7 cellular contexts compared by ENCODE assay signal in genomic region chr5:65480306-65480865, GRCh38. TPM values are rescaled to one million over a fixed set of nuclear protein-coding genes. Genes with fewer than 3 reads are reported as not detected.
DNase-seq lines count a peak whose midpoint lies in the region; ATAC-seq, FAIRE-seq and TF ChIP-seq lines count a peak whose summit lies in the region.

No MANE protein-coding gene starts in this region.

- peak overlapping the region in 1 of 4 donors; percentile 51 for H3K27ac ChIP-seq in body of pancreas

- peak; percentile 85 for FAIRE-seq in GM12891 (lab: Jason Lieb, UNC)

- H3K36me3 ChIP-seq in body of pancreas (replicated peaks in 1 of 2; ENCODE audit: insufficient read depth in 1 of 2, low read depth in 2 of 2), result no peaks in the 10 kb centered on the region
- no peaks in the 10 kb centered on the region for H3K36me3 ChIP-seq in iPS-15b (ENCODE audit: control insufficient read depth, insufficient read depth, low read length)

- no peak for TF ChIP-seq CTCF in body of pancreas (IDR thresholded peaks at IDR 0.05)

- intact Hi-C loops in body of pancreas (cut with DNase I), result loop anchor here (10.0 kb wide), 1 partner anchor 386 kb away; no protein-coding TSS in a partner anchor

- DNase-seq in GM12891 (ENCODE audit: insufficient read length, low spot score), result no peak
- DNase-seq in RKO (ENCODE audit: low spot score), result peak; percentile 74
- DNase-seq in body of pancreas, result peak; percentile 67 to 79 (median 68)
- DNase-seq in skeletal muscle cell (ENCODE audit: low read depth), result peak; percentile 76

- no peak overlapping the region for H3K9ac ChIP-seq in iPS-15b (ENCODE audit: low read depth, low read length)

- H3K4me3 ChIP-seq in body of pancreas, result peak overlapping the region in 1 of 2 donors; percentile 13
- peak overlapping the region; percentile 60 for H3K4me3 ChIP-seq in iPS-15b (ENCODE audit: low read depth, low read length)
- peak overlapping the region; percentile 76 for H3K4me3 ChIP-seq in skeletal muscle cell (ENCODE audit: low read depth, low read length)

- TF ChIP-seq POLR2A in GM12891 (IDR thresholded peaks at IDR 0.05; ENCODE audit: low read depth, low read length), result no peak
- TF ChIP-seq POLR2A in body of pancreas (IDR thresholded peaks at IDR 0.05), result no peak

- whole genome bisulfite sequencing in body of pancreas, 2 donors, result 1% methylated on average over 15 of the region's 15 CpGs

- peaks cover 27% of the 10 kb centered on the region for H3K4me1 ChIP-seq in body of pancreas
- H3K4me1 ChIP-seq in iPS-15b (ENCODE audit: control insufficient read depth, insufficient read depth, low read length), result peaks cover 15% of the 10 kb centered on the region

- H3K27me3 ChIP-seq in body of pancreas (no peaks in the 10 kb centered on the region), iPS-15b (ENCODE audit: control insufficient read depth, insufficient read depth, low read length) (peaks cover 14% of the 10 kb centered on the region)

- H3K9me3 ChIP-seq in body of pancreas, result no peaks in the 10 kb centered on the region
- H3K9me3 ChIP-seq in iPS-15b (ENCODE audit: control insufficient read depth, insufficient read depth, low read length), result no peaks in the 10 kb centered on the region

- peak; percentile 43 for ATAC-seq in HG03159 (IDR thresholded peaks at IDR 0.05; ENCODE audit: unreplicated experiment)
- ATAC-seq in body of pancreas, result no peak
- ATAC-seq in HG02571 (IDR thresholded peaks at IDR 0.05; ENCODE audit: unreplicated experiment), result no peak

TF ChIP-seq in GM12891, 5 proteins besides CTCF, POLR2A, EP300 and RAD21:
- TF ChIP-seq POU2F2 (IDR thresholded peaks at IDR 0.05; ENCODE audit: low read depth, low read length) (no peak), PAX5 (IDR thresholded peaks at IDR 0.05; ENCODE audit: insufficient read depth, low read length, severe bottlenecking) (no peak), POLR2AphosphoS5 (IDR thresholded peaks at IDR 0.05; ENCODE audit: low read depth, low read length) (no peak), TAF1 (IDR thresholded peaks at IDR 0.05; ENCODE audit: low read depth, low read length) (no peak), SPI1 (IDR thresholded peaks at IDR 0.05; ENCODE audit: low read depth, low read length) (no peak)

RNA-seq across cellular contexts. Expression of gene ADAMTS6, which starts 1.3 kb away (rescaled TPM):
- 2.3 TPM for polyA plus RNA-seq in GM12891 (2012; ENCODE audit: low read depth, missing spikeins)
- total RNA-seq in body of pancreas, result under 1 TPM in 1 of 2 donors, not detected in 1; 0.78 TPM
